In the genomic region with DNA sequence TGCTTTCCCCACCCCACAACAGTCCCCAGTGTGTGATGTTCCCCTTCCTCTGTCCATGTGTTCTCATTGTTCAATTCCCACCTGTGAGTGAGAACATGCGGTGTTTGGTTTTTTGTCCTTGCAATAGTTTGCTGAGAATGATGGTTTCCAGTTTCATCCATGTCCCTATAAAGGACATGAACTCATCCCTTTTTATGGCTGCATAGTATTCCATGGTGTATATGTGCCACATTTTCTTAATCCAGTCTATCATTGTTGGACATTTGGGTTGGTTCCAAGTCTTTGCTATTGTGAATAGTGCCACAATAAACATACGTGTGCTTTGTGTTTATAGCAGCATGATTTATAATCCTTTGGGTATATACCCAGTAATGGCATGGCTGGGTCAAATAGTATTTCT, we compare ENCODE assay signal across 1 cellular context. TPM values are rescaled to one million over a fixed set of nuclear protein-coding genes. Genes with fewer than 3 reads are reported as not detected.
"Had no signal": no experiment of that assay in that cellular context is flagged by ENCODE, and none has a peak within 500 bp of the region (broad histone marks: within the 10 kb centered on the region; RNA-seq: fewer than 3 reads in every experiment).

No MANE protein-coding gene starts in this region.

RNA-seq across cellular contexts. Expression of a gene that starts 11.3 kb away (rescaled TPM):
- total RNA-seq: foreskin keratinocyte had no signal
- polyA plus RNA-seq: foreskin keratinocyte had no signal
